1 cellular context compared by ENCODE assay signal in genomic region chr19:51462276-51462675, GRCh38.
TF ChIP-seq lines count a peak whose summit lies in the region.

No MANE protein-coding gene starts in this region.

TF ChIP-seq in K562, 482 proteins besides CTCF, POLR2A, EP300 and RAD21:
- TF ChIP-seq SMAD3 (CRISPR knock-in tag; conservative IDR thresholded peaks at IDR 0.05) = no peak
- TF ChIP-seq FOXP4 (CRISPR knock-in tag; IDR thresholded peaks at IDR 0.05; ENCODE audit: borderline replicate concordance) = no peak
- no peak for TF ChIP-seq ZC3H4 (CRISPR knock-in tag; IDR thresholded peaks at IDR 0.05; ENCODE audit: borderline replicate concordance)
- TF ChIP-seq BRF1 (IDR thresholded peaks at IDR 0.05; ENCODE audit: borderline replicate concordance, extremely low read depth, insufficient read length) = no peak
- TF ChIP-seq TEAD4 (IDR thresholded peaks at IDR 0.05; ENCODE audit: low read length) = no peak
- no peak for TF ChIP-seq TEAD4 (CRISPR knock-in tag; IDR thresholded peaks at IDR 0.05; ENCODE audit: borderline replicate concordance)
- TF ChIP-seq CHD7 (IDR thresholded peaks at IDR 0.05; ENCODE audit: low read depth, low read length) = no peak
- no peak for TF ChIP-seq ZSCAN29 (IDR thresholded peaks at IDR 0.05)
- no peak for TF ChIP-seq MAZ (CRISPR knock-in tag; conservative IDR thresholded peaks at IDR 0.05 in 1 of 2, IDR thresholded peaks at IDR 0.05 in 1 of 2)
- 0 out of 2 replicates have a peak, but pooled peaks have one; percentile 28 for TF ChIP-seq POLR2G (IDR thresholded peaks at IDR 0.05; ENCODE audit: low read depth, low read length)
- TF ChIP-seq SRSF7 (optimal IDR thresholded peaks at IDR 0.05; ENCODE audit: low read depth, low read length) = no peak
- no peak for TF ChIP-seq ZBTB7A (IDR thresholded peaks at IDR 0.05; ENCODE audit: borderline replicate concordance, control insufficient read depth, low read depth, low read length)
- TF ChIP-seq SMARCA5 (IDR thresholded peaks at IDR 0.05) = no peak
- no peak for TF ChIP-seq REST (CRISPR knock-in tag; IDR thresholded peaks at IDR 0.05; ENCODE audit: low read depth)
- TF ChIP-seq PHF21A (IDR thresholded peaks at IDR 0.05; ENCODE audit: borderline replicate concordance, low read depth) = no peak
- TF ChIP-seq MTA1 (IDR thresholded peaks at IDR 0.05; ENCODE audit: borderline replicate concordance) = no peak
- peak; percentile 35; the same call in 1 of the 2 replicates for TF ChIP-seq RBFOX2 (IDR thresholded peaks at IDR 0.05; ENCODE audit: low read depth, low read length)
